8 cellular contexts compared by ENCODE assay signal in genomic region chr1:231590453-231591198, GRCh38. TPM values are rescaled to one million over a fixed set of nuclear protein-coding genes. Genes with fewer than 3 reads are reported as not detected.
DNase-seq lines count a peak whose midpoint lies in the region; ATAC-seq, FAIRE-seq and TF ChIP-seq lines count a peak whose summit lies in the region.

No MANE protein-coding gene starts in this region.

- POLR2A ChIA-PET in activated CD4-positive, alpha-beta T cell treated with anti-CD3 and anti-CD28 coated beads for 36 hours (lab: Charles Lee), result no interaction called here

- no peaks in the 10 kb centered on the region for H3K79me2 ChIP-seq in keratinocyte (ENCODE audit: control insufficient read depth, insufficient read depth, low read length)

- dilution Hi-C loops in keratinocyte (cut with MboI; ENCODE audit: extremely low pct_ligation_motif_present, low sequenced_read_pairs), result no loop called here

- no peaks in the 10 kb centered on the region for H4K20me1 ChIP-seq in keratinocyte (ENCODE audit: control insufficient read depth, extremely low read depth, insufficient read depth, low read length)

- H3K4me3 Mint-ChIP-seq in activated CD4-positive, alpha-beta T cell treated with anti-CD3 and anti-CD28 coated beads for 36 hours, result no peak overlapping the region

- no peak overlapping the region for H3K27ac Mint-ChIP-seq in activated CD4-positive, alpha-beta T cell treated with anti-CD3 and anti-CD28 coated beads for 36 hours

- peak; percentile 60 for FAIRE-seq in keratinocyte (lab: Jason Lieb, UNC)

- TF ChIP-seq CTCF in RWPE2 (IDR thresholded peaks at IDR 0.05; ENCODE audit: poor library complexity, severe bottlenecking), result peak; percentile 63
- TF ChIP-seq CTCF in brain microvascular endothelial cell (IDR thresholded peaks at IDR 0.05; ENCODE audit: low read depth, low read length, missing control alignments), result peak; percentile 87
- TF ChIP-seq CTCF in keratinocyte (optimal IDR thresholded peaks at IDR 0.05 in 1 of 3, IDR thresholded peaks at IDR 0.05 in 1 of 3, conservative IDR thresholded peaks at IDR 0.05 in 1 of 3; ENCODE audit: extremely low read depth in 1 of 3, insufficient read depth in 2 of 3, low read length in 3 of 3), result peak; percentile 72 to 83 (median 74)

- peak; percentile 87 for ATAC-seq in activated CD4-positive, alpha-beta T cell treated with anti-CD3 and anti-CD28 coated beads for 36 hours
- ATAC-seq in RWPE2 (ENCODE audit: low read depth), result peak; percentile 63; the same call in 2 of the 3 replicates
- ATAC-seq in HG03565 (IDR thresholded peaks at IDR 0.05; ENCODE audit: unreplicated experiment), result no peak

- no peaks in the 10 kb centered on the region for H3K36me3 Mint-ChIP-seq in activated CD4-positive, alpha-beta T cell treated with anti-CD3 and anti-CD28 coated beads for 36 hours (ENCODE audit: low read depth)

- CTCF ChIA-PET in activated CD4-positive, alpha-beta T cell treated with anti-CD3 and anti-CD28 coated beads for 36 hours (lab: Charles Lee), result interaction anchor here (0.7 to 2.0 kb wide), 7 partner anchors 13 to 275 kb away, joined by 3 to 10 read pairs (median 4); no protein-coding TSS in a partner anchor

- in situ Hi-C loops in brain microvascular endothelial cell (cut with HindIII; ENCODE audit: low pct_ligation_motif_present, low sequenced_read_pairs), result no loop called here

- H3K27ac ChIP-seq in RWPE2 (ENCODE audit: poor library complexity, severe bottlenecking), result no peak overlapping the region
- no peak overlapping the region for H3K27ac ChIP-seq in brain microvascular endothelial cell
- no peak overlapping the region for H3K27ac ChIP-seq in keratinocyte (ENCODE audit: control insufficient read depth, insufficient read depth, low read length)

- H2AFZ ChIP-seq in keratinocyte (ENCODE audit: control insufficient read depth, low read length), result no peak overlapping the region

- H3K36me3 ChIP-seq in RWPE2 (ENCODE audit: low read depth) (no peaks in the 10 kb centered on the region), brain microvascular endothelial cell (replicated peaks) (no peaks in the 10 kb centered on the region), keratinocyte (ENCODE audit: control insufficient read depth in 2 of 2, extremely low read depth in 1 of 2, insufficient read depth in 2 of 2, low read length in 2 of 2) (no peaks in the 10 kb centered on the region)

- intact Hi-C loops in activated CD4-positive, alpha-beta T cell treated with anti-CD3 and anti-CD28 coated beads for 36 hours (cut with DNase I, micrococcal nuclease), result loop anchor here (1.0 kb wide), 2 partner anchors 232 to 252 kb away; partner anchors contain the start of gene SPRTN (in 1 of the 2)

- H3K4me3 ChIP-seq in RWPE2 (ENCODE audit: severe bottlenecking) (no peak overlapping the region), brain microvascular endothelial cell (ENCODE audit: low read depth, low read length) (no peak overlapping the region), keratinocyte (ENCODE audit: control insufficient read depth in 2 of 3, extremely low read depth in 1 of 3, insufficient read depth in 2 of 3, low read depth in 1 of 3, low read length in 3 of 3) (no peak overlapping the region)

- H3K4me1 ChIP-seq in RWPE2 (ENCODE audit: insufficient read depth, poor library complexity, severe bottlenecking), result no peaks in the 10 kb centered on the region
- no peaks in the 10 kb centered on the region for H3K4me1 ChIP-seq in keratinocyte (ENCODE audit: control insufficient read depth, extremely low read depth, insufficient read depth, low read length)

- H3K9me1 ChIP-seq in keratinocyte (ENCODE audit: control insufficient read depth, extremely low read depth, insufficient read depth, low read length), result no peaks in the 10 kb centered on the region

- H3K4me1 Mint-ChIP-seq in activated CD4-positive, alpha-beta T cell treated with anti-CD3 and anti-CD28 coated beads for 36 hours, result no peaks in the 10 kb centered on the region

- H3K4me2 ChIP-seq in keratinocyte (ENCODE audit: control insufficient read depth, extremely low read depth, insufficient read depth, low read depth, low read length), result no peak overlapping the region

- H3K27me3 ChIP-seq in RWPE2 (ENCODE audit: insufficient read depth, poor library complexity, severe bottlenecking) (no peaks in the 10 kb centered on the region), brain microvascular endothelial cell (replicated peaks) (no peaks in the 10 kb centered on the region), keratinocyte (ENCODE audit: control insufficient read depth, extremely low read depth, insufficient read depth, low read length) (no peaks in the 10 kb centered on the region)

- no peaks in the 10 kb centered on the region for H3K9me3 Mint-ChIP-seq in activated CD4-positive, alpha-beta T cell treated with anti-CD3 and anti-CD28 coated beads for 36 hours (ENCODE audit: low read depth)

- H3K9me3 ChIP-seq in RWPE2 (ENCODE audit: severe bottlenecking) (no peaks in the 10 kb centered on the region), keratinocyte (ENCODE audit: control insufficient read depth, low read depth, low read length) (no peaks in the 10 kb centered on the region)

- no peak overlapping the region for H3K9ac ChIP-seq in keratinocyte (ENCODE audit: control insufficient read depth, extremely low read depth, insufficient read depth, low read length)

- DNase-seq in activated CD4-positive, alpha-beta T cell treated with anti-CD3 and anti-CD28 coated beads for 36 hours, result peak; percentile 71
- no peak for DNase-seq in activated CD4-positive, alpha-beta T cell treated with anti-CD3 and anti-CD28 coated beads for 1 hour
- DNase-seq in HS-5 (ENCODE audit: low read depth) (peak; percentile 29), RWPE2 (ENCODE audit: low spot score) (no peak), brain microvascular endothelial cell (peak; percentile 64), keratinocyte (ENCODE audit: low read depth, low spot score) (no peak)
- DNase-seq in stimulated activated CD4-positive, alpha-beta T cell treated with anti-CD3 and anti-CD28 coated beads, Interleukin-4, amount 100 ng/mL, for 1 hour, result peak; percentile 33

- no peaks in the 10 kb centered on the region for H3K27me3 Mint-ChIP-seq in activated CD4-positive, alpha-beta T cell treated with anti-CD3 and anti-CD28 coated beads for 36 hours

RNA-seq across cellular contexts. Expression of gene DISC1, which starts 36.0 kb away (rescaled TPM):
- total RNA-seq in activated CD4-positive, alpha-beta T cell treated with anti-CD3 and anti-CD28 coated beads for 36 hours, result 1 to 10 TPM; 1.9 to 3.8 TPM
- polyA plus RNA-seq in keratinocyte, result 0.28 to 0.47 TPM (median 0.42 TPM) in 3 replicates
- 0.22 TPM for polyA plus RNA-seq in keratinocyte (2011; ENCODE audit: low read depth)
- polyA plus RNA-seq in keratinocyte (2011; cell fraction: cytosol; rRNA removed), result 0.27 and 0.41 TPM in 2 replicates
- 1.1 and 1.2 TPM in 2 replicates for polyA plus RNA-seq in keratinocyte (2011; cell fraction: nucleus; rRNA removed)
- 0.31 and 0.34 TPM in 2 replicates for polyA plus RNA-seq in keratinocyte (2012; ENCODE audit: low replicate concordance)
- 1.1 to 4.5 TPM (median 1.1 TPM) in 3 replicates for polyA minus RNA-seq in keratinocyte
- polyA minus RNA-seq in keratinocyte (2011; cell fraction: cytosol; rRNA and poly(A)+ RNA removed), result 1.7 TPM
- polyA minus RNA-seq in keratinocyte (2011; cell fraction: nucleus; rRNA and poly(A)+ RNA removed), result 3.4 and 5.0 TPM in 2 replicates

Comparison
In these comparisons a context has a peak if more than half of its experiments do, and no peak if none do; other contexts are left out.
1. DNase-seq: peak in activated CD4-positive, alpha-beta T cell treated with anti-CD3 and anti-CD28 coated beads for 36 hours (single experiment), HS-5 (single experiment), brain microvascular endothelial cell (single experiment) and stimulated activated CD4-positive, alpha-beta T cell treated with anti-CD3 and anti-CD28 coated beads, Interleukin-4, amount 100 ng/mL, for 1 hour (single experiment); none in activated CD4-positive, alpha-beta T cell treated with anti-CD3 and anti-CD28 coated beads for 1 hour (single experiment), RWPE2 (single experiment) and keratinocyte (single experiment).
2. Peak in every context shown above with its lines, with median percentiles within 50 percentile points of each other: CTCF ChIP-seq.